In the genomic region with DNA sequence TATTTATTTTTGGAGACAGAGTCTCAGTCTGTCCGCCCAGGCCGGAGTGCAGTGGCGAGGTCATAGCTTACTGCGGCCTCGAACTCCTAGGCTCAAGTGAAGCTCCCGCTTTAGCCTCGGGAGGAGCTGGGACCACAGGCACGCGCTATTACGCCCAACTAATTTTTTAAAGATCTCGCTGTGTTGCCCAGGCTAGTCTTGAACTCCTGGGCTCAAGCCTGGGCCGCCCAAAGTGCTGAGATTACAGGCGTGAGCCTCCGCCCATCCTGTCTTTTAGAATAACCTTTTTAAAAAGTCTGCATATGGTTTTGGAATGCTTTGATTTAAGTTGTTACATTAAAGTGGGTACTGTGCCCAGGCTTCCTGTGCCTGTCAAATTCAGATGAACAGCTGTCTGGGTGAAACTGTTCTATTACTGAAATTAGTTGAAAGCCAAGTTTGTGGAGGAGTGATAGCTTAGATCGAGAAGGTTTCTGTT, we compare ENCODE assay signal across 8 cellular contexts. TPM values are rescaled to one million over a fixed set of nuclear protein-coding genes. Genes with fewer than 3 reads are reported as not detected.
DNase-seq lines count a peak whose midpoint lies in the region; ATAC-seq and TF ChIP-seq lines count a peak whose summit lies in the region.

No MANE protein-coding gene starts in this region.

- in situ Hi-C loops in Panc1 (cut with HindIII; ENCODE audit: low pct_unique_long_range_greater_than_20kb, low sequenced_read_pairs) (no loop called here), mammary epithelial cell (cut with MboI; ENCODE audit: low sequenced_read_pairs in 2 of 2) (no loop called here)

- H2BK5ac ChIP-seq in mesendoderm (ENCODE audit: low read length) = no peak overlapping the region

- peaks cover 37% of the 10 kb centered on the region for H3K36me3 Mint-ChIP-seq in HFFc6 (ENCODE audit: low read depth)

- H3K9me3 ChIP-seq in Panc1 (ENCODE audit: control insufficient read depth, insufficient read depth, low read depth, low read length) (no peaks in the 10 kb centered on the region), mammary epithelial cell (replicated peaks; ENCODE audit: insufficient read depth, low read length) (no peaks in the 10 kb centered on the region), subcutaneous abdominal adipose tissue (ENCODE audit: control insufficient read depth in 5 of 5, low read length in 5 of 5) (no peaks in the 10 kb centered on the region)

- DNase-seq in HFFc6 (no peak), Panc1 (ENCODE audit: low read depth, low spot score) (no peak), mammary epithelial cell (peak; percentile 17), mesendoderm (peak; percentile 35), NCI-H1436 (lab: John Stamatoyannopoulos, UW) (no peak), foreskin melanocyte (no peak)

- TF ChIP-seq CTCF in GM12875 (IDR thresholded peaks at IDR 0.05; ENCODE audit: borderline replicate concordance, insufficient read depth, low read depth, low read length) (no peak), HFFc6 (IDR thresholded peaks at IDR 0.05) (no peak), Panc1 (IDR thresholded peaks at IDR 0.05) (no peak), mammary epithelial cell (conservative IDR thresholded peaks at IDR 0.05 in 1 of 2, IDR thresholded peaks at IDR 0.05 in 1 of 2; ENCODE audit: extremely low read depth in 1 of 2, insufficient read depth in 1 of 2, low read depth in 1 of 2, low read length in 2 of 2) (no peak)

- no peaks in the 10 kb centered on the region for H3K9me3 Mint-ChIP-seq in HFFc6

- peak overlapping the region; percentile 72 for H3K4me3 ChIP-seq in GM12875 (ENCODE audit: low read depth, low read length)
- H3K4me3 ChIP-seq in Panc1 (ENCODE audit: low read depth in 2 of 2, low read length in 2 of 2) = peak overlapping the region; percentile 95 to 98
- peak overlapping the region; percentile 76 to 99 (median 99) for H3K4me3 ChIP-seq in mammary epithelial cell (replicated peaks in 1 of 3; ENCODE audit: insufficient read depth in 1 of 3, low read depth in 2 of 3, low read length in 3 of 3)
- peak overlapping the region; percentile 69 for H3K4me3 ChIP-seq in mesendoderm (ENCODE audit: low read length)
- H3K4me3 ChIP-seq in subcutaneous abdominal adipose tissue (ENCODE audit: low read depth in 1 of 5, low read length in 5 of 5) = peak overlapping the region; percentile 78 to 100 (median 90)

- H3K27ac Mint-ChIP-seq in HFFc6 = peak overlapping the region; percentile 100

- H4K5ac ChIP-seq in mesendoderm (ENCODE audit: low read length) = no peak overlapping the region

- no peak overlapping the region for H2AK5ac ChIP-seq in mesendoderm (ENCODE audit: low read length)

- H4K8ac ChIP-seq in mesendoderm (ENCODE audit: low read depth, low read length) = no peak overlapping the region

- H2BK15ac ChIP-seq in mesendoderm (replicated peaks; ENCODE audit: low read depth) = no peak overlapping the region

- H3K27ac ChIP-seq in Panc1 (ENCODE audit: low read length) (peak overlapping the region; percentile 99), mammary epithelial cell (ENCODE audit: insufficient read depth, low read depth, low read length) (peak overlapping the region; percentile 99), mesendoderm (ENCODE audit: low read depth, low read length) (no peak overlapping the region), subcutaneous abdominal adipose tissue (ENCODE audit: low read depth, low read length) (peak overlapping the region; percentile 98)

- 2% methylated on average over 12 of the region's 15 CpGs for WGBS in mammary epithelial cell (ENCODE audit: low coverage, missing lambda C conversion rate)
- no CpG with 5 or more reads among the region's 15 CpGs for WGBS in mesendoderm (ENCODE audit: extremely low coverage, insufficient coverage, low lambda C conversion rate)

- CTCF ChIA-PET in Panc1 (lab: Charles Lee) (no interaction called here), mammary epithelial cell (lab: Charles Lee; ENCODE audit: low non-redundant PET) (no interaction called here)

- H3K18ac ChIP-seq in mesendoderm (ENCODE audit: low read length) = no peak overlapping the region

- H3K27me3 ChIP-seq in Panc1 (ENCODE audit: control insufficient read depth, insufficient read depth, low read length) (no peaks in the 10 kb centered on the region), mammary epithelial cell (ENCODE audit: insufficient read depth, low read length) (no peaks in the 10 kb centered on the region), mesendoderm (ENCODE audit: insufficient read depth, low read length, poor library complexity) (no peaks in the 10 kb centered on the region), subcutaneous abdominal adipose tissue (ENCODE audit: control insufficient read depth in 5 of 5, insufficient read depth in 4 of 5, low read length in 5 of 5) (no peaks in the 10 kb centered on the region)

- no peak overlapping the region for H2BK120ac ChIP-seq in mesendoderm (ENCODE audit: low read depth, low read length)

- peaks cover 49% of the 10 kb centered on the region for H3K4me1 Mint-ChIP-seq in HFFc6 (ENCODE audit: low read depth)

- H3K23ac ChIP-seq in mesendoderm (ENCODE audit: low read length) = no peak overlapping the region

- H3K79me2 ChIP-seq in mammary epithelial cell (ENCODE audit: insufficient read depth, low read length) = peaks cover 58% of the 10 kb centered on the region
- H3K79me2 ChIP-seq in mesendoderm (ENCODE audit: control insufficient read depth, insufficient read depth, low read length) = peaks cover 21% of the 10 kb centered on the region

- dilution Hi-C loops in mammary epithelial cell (cut with HindIII; ENCODE audit: low sequenced_read_pairs) = no loop called here

- ATAC-seq in Panc1 = 0 out of 2 replicates have a peak, but pooled peaks have one; percentile 10

- peak overlapping the region; percentile 91 for H3K4me2 ChIP-seq in mammary epithelial cell (ENCODE audit: insufficient read depth, low read depth, low read length)
- peak overlapping the region; percentile 91 for H3K4me2 ChIP-seq in mesendoderm (ENCODE audit: low read length)

- peak overlapping the region; percentile 100 for H3K9ac ChIP-seq in mammary epithelial cell (ENCODE audit: insufficient read depth, low read length)
- peak overlapping the region; percentile 85 for H3K9ac ChIP-seq in mesendoderm (ENCODE audit: low read length)
- peak overlapping the region; percentile 89 to 100 (median 98) for H3K9ac ChIP-seq in subcutaneous abdominal adipose tissue (ENCODE audit: low read length in 5 of 5)

- H3K27me3 Mint-ChIP-seq in HFFc6 (ENCODE audit: insufficient read depth) = peaks cover 2% of the 10 kb centered on the region; the same call in 1 of the 2 replicates

- peak overlapping the region; percentile 90 for H3K56ac ChIP-seq in mesendoderm (ENCODE audit: low read length)

- H3K4me1 ChIP-seq in Panc1 (ENCODE audit: control insufficient read depth, insufficient read depth, low read length) = peaks cover 14% of the 10 kb centered on the region
- peaks cover 20% of the 10 kb centered on the region for H3K4me1 ChIP-seq in mammary epithelial cell (ENCODE audit: insufficient read depth, low read length)
- H3K4me1 ChIP-seq in mesendoderm (ENCODE audit: control insufficient read depth, low read depth, low read length) = peaks cover 2% of the 10 kb centered on the region
- peaks cover 0 to 30% (median 28%) of the 10 kb centered on the region in 5 donors for H3K4me1 ChIP-seq in subcutaneous abdominal adipose tissue (ENCODE audit: control insufficient read depth in 5 of 5, insufficient read depth in 5 of 5, low read length in 5 of 5)

- POLR2A ChIA-PET in Panc1 (lab: Charles Lee) = no interaction called here

- no TSS peak for BruUV-seq in Panc1 (replicated peaks; lab: Mats Ljungman, UMichigan)
- BruUV-seq in mammary epithelial cell (replicated peaks; lab: Mats Ljungman, UMichigan) = no TSS peak

- H4K20me1 ChIP-seq in mammary epithelial cell (ENCODE audit: insufficient read depth, low read length) = no peaks in the 10 kb centered on the region

- H3K79me1 ChIP-seq in mesendoderm (ENCODE audit: low read length) = peaks cover 6% of the 10 kb centered on the region

- intact Hi-C loops in Panc1 (cut with micrococcal nuclease; ENCODE audit: unreplicated experiment) = no loop called here
- intact Hi-C loops in mammary epithelial cell (cut with micrococcal nuclease) = loop anchor here (2.0 to 5.0 kb wide), 3 partner anchors 74 to 204 kb away; no protein-coding TSS in a partner anchor

- no peak overlapping the region for H3K4ac ChIP-seq in mesendoderm (ENCODE audit: low read depth, low read length)

- H3K36me3 ChIP-seq in Panc1 (ENCODE audit: control insufficient read depth, insufficient read depth, low read length) (peaks cover 5% of the 10 kb centered on the region; the same call in 1 of the 2 replicates), mammary epithelial cell (ENCODE audit: insufficient read depth, low read length) (no peaks in the 10 kb centered on the region), mesendoderm (ENCODE audit: control insufficient read depth, insufficient read depth, low read length) (no peaks in the 10 kb centered on the region), subcutaneous abdominal adipose tissue (ENCODE audit: control insufficient read depth in 5 of 5, insufficient read depth in 5 of 5, low read length in 5 of 5) (no peaks in the 10 kb centered on the region)

- H2AFZ ChIP-seq in mammary epithelial cell (ENCODE audit: low read depth, low read length) = no peak overlapping the region

- peak overlapping the region; percentile 99 for H3K4me3 Mint-ChIP-seq in HFFc6

RNA-seq across cellular contexts. Expression of a gene that starts 0.9 kb away (rescaled TPM):
- total RNA-seq in HFFc6 (2021; fragmentation: NEBNext Ultra II Directional; extraction: Animal tissue kit (Norgen Biotek cat#: 25700)) = 10 to 100 TPM; 52.6 to 61.2 (median 59.1) TPM
- 38.6 TPM for total RNA-seq in Panc1 (2021; ENCODE audit: unreplicated experiment)
- 26.8 TPM for polyA plus RNA-seq in Panc1 (2012; ENCODE audit: insufficient read length)
- 100 to 1,000 TPM in 1 of 2 donors, 10 to 100 TPM in 1; 74.9 to 116 TPM for total RNA-seq in mammary epithelial cell
- 21.1 TPM for polyA plus RNA-seq in mammary epithelial cell
- 42.4 TPM for polyA minus RNA-seq in mammary epithelial cell
- polyA plus RNA-seq in mesendoderm (2013, experiment 1 of 2) = 24.0 TPM
- polyA plus RNA-seq in mesendoderm (2013, experiment 2 of 2) = 23.2 TPM

RNA-seq across cellular contexts. Expression of a gene that starts 5.8 kb away (rescaled TPM):
- not detected for total RNA-seq in HFFc6 (2021; fragmentation: NEBNext Ultra II Directional; extraction: Animal tissue kit (Norgen Biotek cat#: 25700))
- not detected for total RNA-seq in Panc1 (2021; ENCODE audit: unreplicated experiment)
- polyA plus RNA-seq in Panc1 (2012; ENCODE audit: insufficient read length) = not detected
- total RNA-seq in mammary epithelial cell = not detected
- polyA plus RNA-seq in mammary epithelial cell = not detected
- polyA minus RNA-seq in mammary epithelial cell = not detected
- not detected for polyA plus RNA-seq in mesendoderm (2013, experiment 1 of 2)
- polyA plus RNA-seq in mesendoderm (2013, experiment 2 of 2) = not detected

Comparison
In these comparisons a context has a peak if more than half of its experiments do, and no peak if none do; other contexts are left out.
1. DNase-seq: peak in mammary epithelial cell (single experiment) and mesendoderm (single experiment); none in HFFc6 (single experiment), Panc1 (single experiment), NCI-H1436 (single experiment) and foreskin melanocyte (single experiment).
2. Peak in every context shown above with its lines, with median percentiles within 50 percentile points of each other: H3K4me3 ChIP-seq and H3K9ac ChIP-seq.